In genomic region chr9:112065781-112066606, GRCh38 we compare ENCODE assay signal across 11 cellular contexts.
A peak's percentile ranks its signal among the peaks of the same experiment; 100 is the strongest.
DNase-seq lines count a peak whose midpoint lies in the region; ATAC-seq, FAIRE-seq and TF ChIP-seq lines count a peak whose summit lies in the region.
"Had no signal": no experiment of that assay in that cellular context is flagged by ENCODE, and none has a peak within 500 bp of the region (broad histone marks: within the 10 kb centered on the region; RNA-seq: fewer than 3 reads in every experiment).

No MANE protein-coding gene starts in this region.

- POLR2A ChIA-PET in PC-3 (lab: Charles Lee; ENCODE audit: unreplicated experiment): no interaction called here

- H3K4me3 Mint-ChIP-seq in immature natural killer cell: no peak overlapping the region
- H3K4me3 Mint-ChIP-seq: activated CD8-positive, alpha-beta T cell treated with anti-CD3 and anti-CD28 coated beads for 36 hours had no signal

- no peaks in the 10 kb centered on the region for H3K9me3 Mint-ChIP-seq in immature natural killer cell
- H3K9me3 Mint-ChIP-seq: activated CD8-positive, alpha-beta T cell treated with anti-CD3 and anti-CD28 coated beads for 36 hours had no signal

- TF ChIP-seq EP300 in esophagus muscularis mucosa (IDR thresholded peaks at IDR 0.05): no peak

- peak overlapping the region; percentile 76 for H3K9ac ChIP-seq in PC-3 (ENCODE audit: low read length)

- peak overlapping the region; percentile 18; the same call in 1 of the 2 replicates for H2AFZ ChIP-seq in PC-3 (ENCODE audit: low read length)
- no peak overlapping the region for H2AFZ ChIP-seq in osteoblast (ENCODE audit: low read length)

- FAIRE-seq in GM12891 (lab: Jason Lieb, UNC): no peak
- FAIRE-seq: H54 had no signal

- CTCF ChIA-PET in PC-3 (lab: Charles Lee): interaction anchor here (0.5 kb wide), 1 partner anchor 180 kb away, joined by 4 read pairs; no protein-coding TSS in a partner anchor

- no peaks in the 10 kb centered on the region for H3K9me2 ChIP-seq in PC-3 (replicated peaks; ENCODE audit: low read length)

- peak; percentile 87 for ATAC-seq in PC-3
- ATAC-seq: activated CD8-positive, alpha-beta T cell treated with anti-CD3 and anti-CD28 coated beads for 36 hours had no signal

- H3K9me3 ChIP-seq in PC-3 (ENCODE audit: low read length): no peaks in the 10 kb centered on the region
- no peaks in the 10 kb centered on the region for H3K9me3 ChIP-seq in esophagus muscularis mucosa
- H3K9me3 ChIP-seq in osteoblast (ENCODE audit: low read depth, low read length): no peaks in the 10 kb centered on the region

- peaks cover 18 to 21% of the 10 kb centered on the region in 2 donors for H3K4me1 Mint-ChIP-seq in immature natural killer cell

- in situ Hi-C loops in G401 (cut with HindIII; ENCODE audit: low sequenced_read_pairs): no loop called here

- peaks cover 4% of the 10 kb centered on the region for H3F3A ChIP-seq in PC-3 (ENCODE audit: low read length, unreplicated experiment)

- BruUV-seq in PC-3 (replicated peaks; lab: Mats Ljungman, UMichigan): TSS peak; percentile 85

- H3K4me1 ChIP-seq in PC-3 (ENCODE audit: insufficient read depth, low read length): peaks cover 56% of the 10 kb centered on the region
- peaks cover 5 to 21% (median 12%) of the 10 kb centered on the region in 4 donors for H3K4me1 ChIP-seq in esophagus muscularis mucosa
- H3K4me1 ChIP-seq in osteoblast (ENCODE audit: insufficient read depth, low read length): peaks cover 28% of the 10 kb centered on the region

- intact Hi-C loops in PC-3 (cut with micrococcal nuclease): loop anchor here (5.0 kb wide), 2 partner anchors 44 to 169 kb away; partner anchors contain the start of gene UGCG
- intact Hi-C loops in esophagus muscularis mucosa (cut with DNase I): no loop called here

- H3K36me3 ChIP-seq in PC-3 (ENCODE audit: low read depth, low read length) (no peaks in the 10 kb centered on the region), esophagus muscularis mucosa (no peaks in the 10 kb centered on the region), osteoblast (ENCODE audit: insufficient read depth, low read length) (no peaks in the 10 kb centered on the region)

- H3K4me2 ChIP-seq in PC-3 (ENCODE audit: low read length) (peak overlapping the region; percentile 75), osteoblast (ENCODE audit: insufficient read depth, low read length) (no peak overlapping the region)

- TF ChIP-seq POLR2A in esophagus muscularis mucosa (IDR thresholded peaks at IDR 0.05; ENCODE audit: low read depth): no peak
- TF ChIP-seq POLR2A in GM12891 (IDR thresholded peaks at IDR 0.05; ENCODE audit: low read depth, low read length): no peak

- WGBS in esophagus muscularis mucosa: 79% methylated on average over 14 of the region's 14 CpGs

- H3K4me3 ChIP-seq in PC-3 (ENCODE audit: low read length) (peak overlapping the region; percentile 38), esophagus muscularis mucosa (no peak overlapping the region), osteoblast (ENCODE audit: insufficient read depth, low read length) (no peak overlapping the region)

- H3K27ac Mint-ChIP-seq in immature natural killer cell: no peak overlapping the region
- H3K27ac Mint-ChIP-seq: activated CD8-positive, alpha-beta T cell treated with anti-CD3 and anti-CD28 coated beads for 36 hours had no signal

- H3K27ac ChIP-seq in PC-3 (ENCODE audit: low read length) (peak overlapping the region; percentile 99), esophagus muscularis mucosa (replicated peaks in 1 of 4) (peak overlapping the region in 1 of 4 donors; percentile 28), osteoblast (ENCODE audit: low read depth, low read length) (peak overlapping the region; percentile 92)

- H3K79me2 ChIP-seq in PC-3 (ENCODE audit: low read length) (peaks cover 6% of the 10 kb centered on the region; the same call in 1 of the 2 replicates), osteoblast (ENCODE audit: insufficient read depth, low read length) (no peaks in the 10 kb centered on the region)

- peaks cover 1 to 4% (median 2%) of the 10 kb centered on the region in 3 donors for H3K27me3 Mint-ChIP-seq in immature natural killer cell (ENCODE audit: low read depth in 3 of 3)
- H3K27me3 Mint-ChIP-seq: activated CD8-positive, alpha-beta T cell treated with anti-CD3 and anti-CD28 coated beads for 36 hours had no signal

- peaks cover 18 to 39% (median 31%) of the 10 kb centered on the region in 3 donors for H3K36me3 Mint-ChIP-seq in immature natural killer cell

- no peak for TF ChIP-seq CTCF in PC-3 (conservative IDR thresholded peaks at IDR 0.05; ENCODE audit: low read depth, low read length)
- no peak for TF ChIP-seq CTCF in esophagus muscularis mucosa (IDR thresholded peaks at IDR 0.05)
- TF ChIP-seq CTCF in osteoblast (IDR thresholded peaks at IDR 0.05; ENCODE audit: extremely low read depth, low read depth, low read length): no peak

- H4K20me1 ChIP-seq in PC-3 (ENCODE audit: low read length) (no peaks in the 10 kb centered on the region), osteoblast (ENCODE audit: insufficient read depth, low read length) (no peaks in the 10 kb centered on the region)

- H3K27me3 ChIP-seq in PC-3 (ENCODE audit: low read length) (no peaks in the 10 kb centered on the region), esophagus muscularis mucosa (no peaks in the 10 kb centered on the region), osteoblast (ENCODE audit: insufficient read depth, low read length) (no peaks in the 10 kb centered on the region)

- DNase-seq in G401 (ENCODE audit: low spot score): peak; percentile 67
- peak; percentile 96 for DNase-seq in PC-3
- DNase-seq in esophagus muscularis mucosa (ENCODE audit: extremely low spot score): peak; percentile 82
- peak; percentile 91 for DNase-seq in osteoblast (ENCODE audit: insufficient read length, low spot score, missing footprints)
- DNase-seq in AG08396 (ENCODE audit: low spot score): no peak
- DNase-seq in immature natural killer cell: no peak
- no peak for DNase-seq in DMS53 (lab: John Stamatoyannopoulos, UW)
- no peak for DNase-seq in GM12891 (ENCODE audit: insufficient read length, low spot score)
- DNase-seq: activated CD8-positive, alpha-beta T cell treated with anti-CD3 and anti-CD28 coated beads for 36 hours; NCI-H1092 treated with DMSO at 0.1 percent for 48 hours had no signal

TF ChIP-seq in GM12891, 5 proteins besides CTCF, POLR2A, EP300 and RAD21:
- no peak for TF ChIP-seq TAF1 (IDR thresholded peaks at IDR 0.05; ENCODE audit: low read depth, low read length)

Comparison
In these comparisons a context has a peak if more than half of its experiments do, and no peak if none do; other contexts are left out.
1. DNase-seq: peak in G401 (single experiment), PC-3 (single experiment), esophagus muscularis mucosa (single experiment) and osteoblast (single experiment); none in AG08396 (single experiment), immature natural killer cell (0 of 3), DMS53 (single experiment) and GM12891 (single experiment).